ENCODE assay signal across 7 cellular contexts in the genomic region with DNA sequence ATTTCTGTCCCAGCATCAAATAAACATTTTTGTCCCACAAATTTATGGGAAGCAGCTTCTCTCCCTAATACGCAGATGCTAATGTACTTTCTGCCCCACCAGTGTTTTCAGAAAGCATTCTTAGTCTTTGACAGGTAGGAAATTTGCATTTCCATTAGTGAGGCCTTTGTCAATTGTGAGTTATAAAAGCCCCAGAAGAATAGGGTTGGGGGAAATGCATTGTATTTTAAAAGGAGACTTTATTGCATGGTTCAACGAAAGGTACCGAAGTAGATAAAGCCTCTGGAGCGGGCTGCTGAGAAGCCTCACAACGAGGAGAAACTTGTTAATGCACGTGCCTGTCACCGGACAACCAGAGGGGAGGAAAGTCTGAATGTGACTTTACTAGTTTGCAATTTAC.
"Had no signal": no experiment of that assay in that cellular context is flagged by ENCODE, and none has a peak within 500 bp of the region (broad histone marks: within the 10 kb centered on the region; RNA-seq: fewer than 3 reads in every experiment).

No MANE protein-coding gene starts in this region.

- H3K27ac ChIP-seq: GM23248 had no signal

- H3K4me3 Mint-ChIP-seq: H9, HFFc6 had no signal

- H2AFZ ChIP-seq: GM23248 had no signal

- H3K27ac Mint-ChIP-seq: H9, HFFc6 had no signal

- ATAC-seq: HCT116, K562 had no signal

- H3K4me3 ChIP-seq: GM23248, K562 had no signal

- DNase-seq: GM23248, H9, HFFc6, IMR-90, KG1 had no signal
